ENCODE assay signal across 10 cellular contexts in the genomic region with DNA sequence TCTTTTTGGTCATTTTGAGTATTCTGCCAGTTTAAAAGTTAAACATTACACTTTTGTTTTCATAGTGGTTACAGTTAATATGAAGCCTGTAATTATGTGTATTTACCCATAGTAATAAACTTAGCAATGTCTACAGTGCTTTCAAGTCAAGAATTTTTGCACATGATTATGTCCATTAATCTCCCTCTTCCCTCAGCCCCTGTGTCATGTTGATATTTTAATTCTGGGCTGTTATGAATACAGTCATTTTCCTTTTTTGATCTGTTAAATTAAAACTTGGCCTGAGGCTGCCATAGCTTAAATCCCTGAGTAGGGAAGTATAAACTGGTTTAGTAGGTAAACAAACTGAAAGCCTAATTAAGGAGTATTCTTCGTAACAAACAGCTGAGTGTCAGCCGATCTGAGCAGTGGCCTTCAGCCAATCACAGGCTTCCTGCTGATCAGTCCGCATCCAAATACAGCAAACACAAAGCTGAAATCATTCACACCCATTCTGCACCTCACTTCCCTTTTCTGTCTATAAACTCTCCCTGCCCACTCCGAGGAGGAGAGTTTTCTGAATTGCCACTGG. TPM values are rescaled to one million over a fixed set of nuclear protein-coding genes. Genes with fewer than 3 reads are reported as not detected.
DNase-seq lines count a peak whose midpoint lies in the region; ATAC-seq and FAIRE-seq lines count a peak whose summit lies in the region.
"Had no signal": no experiment of that assay in that cellular context is flagged by ENCODE, and none has a peak within 500 bp of the region (broad histone marks: within the 10 kb centered on the region; RNA-seq: fewer than 3 reads in every experiment).

No MANE protein-coding gene starts in this region.

- H3K9me3 ChIP-seq in small intestine (ENCODE audit: control insufficient read depth, low read depth), result no peaks in the 10 kb centered on the region

- no peaks in the 10 kb centered on the region for H3K36me3 ChIP-seq in small intestine (ENCODE audit: control insufficient read depth in 2 of 2, insufficient read depth in 2 of 2, low read length in 2 of 2)

- no peaks in the 10 kb centered on the region for H3K27me3 ChIP-seq in small intestine (ENCODE audit: control insufficient read depth in 2 of 2, insufficient read depth in 2 of 2, low read length in 2 of 2)

- H3K4me3 ChIP-seq in small intestine (ENCODE audit: low read depth in 1 of 2, low read length in 2 of 2), result no peak overlapping the region

- peak; percentile 100 for ATAC-seq in HG02938 (IDR thresholded peaks at IDR 0.05; ENCODE audit: unreplicated experiment)

- DNase-seq in NCI-H2171 treated with DMSO at 0.1 percent for 48 hours (lab: John Stamatoyannopoulos, UW) (peak; percentile 2), NCI-H2171 (lab: John Stamatoyannopoulos, UW) (no peak), NCI-H2029 treated with DMSO at 0.1 percent for 48 hours (lab: John Stamatoyannopoulos, UW) (peak; percentile 9), small intestine (peak; percentile 58), middle frontal gyrus (ENCODE audit: extremely low spot score, low spot score) (no peak), T-helper 1 cell (no peak)

- H3K27ac ChIP-seq in small intestine (ENCODE audit: low read depth in 1 of 2, low read length in 1 of 2), result no peak overlapping the region

- WGBS in small intestine, 3 donors, result 10 to 16% (median 13%) methylated on average over 4 of the region's 4 CpGs

- H3K4me1 ChIP-seq in small intestine (ENCODE audit: control insufficient read depth in 2 of 2, insufficient read depth in 1 of 2, low read depth in 1 of 2, low read length in 1 of 2), result no peaks in the 10 kb centered on the region

- FAIRE-seq in endometrium (lab: Jason Lieb, UNC) (peak; percentile 89), small intestine (lab: Jason Lieb, UNC) (no peak)
- FAIRE-seq: TTC549 had no signal

RNA-seq across cellular contexts. Expression of a gene that starts 9.5 kb away (rescaled TPM):
- polyA plus RNA-seq in small intestine, result 100 to 1,000 TPM in 1 of 3 donors, 10 to 100 TPM in 2; 32.4 to 113 (median 47.4) TPM

RNA-seq across cellular contexts. Expression of a gene that starts 30.9 kb away (rescaled TPM):
- polyA plus RNA-seq in small intestine, result 100 to 1,000 TPM in 2 of 3 donors, 10 to 100 TPM in 1; 99.5 to 213 (median 130) TPM

RNA-seq across cellular contexts. Expression of a gene that starts 43.6 kb away (rescaled TPM):
- under 1 TPM in 2 of 3 donors, not detected in 1; 0.43 to 0.45 TPM for polyA plus RNA-seq in small intestine
- polyA plus RNA-seq: AG04450 had no signal

Comparison
In these comparisons a context has a peak if more than half of its experiments do, and no peak if none do; other contexts are left out.
1. DNase-seq: peak in NCI-H2171 treated with DMSO at 0.1 percent for 48 hours (single experiment), NCI-H2029 treated with DMSO at 0.1 percent for 48 hours (single experiment) and small intestine (single experiment); none in NCI-H2171 (single experiment), middle frontal gyrus (single experiment) and T-helper 1 cell (0 of 5).